Comparison of ENCODE assay signal across 10 cellular contexts in genomic region chr2:74390601-74391000, GRCh38. TPM values are rescaled to one million over a fixed set of nuclear protein-coding genes. Genes with fewer than 3 reads are reported as not detected.
DNase-seq lines count a peak whose midpoint lies in the region; ATAC-seq, FAIRE-seq and TF ChIP-seq lines count a peak whose summit lies in the region.
"Had no signal": no experiment of that assay in that cellular context is flagged by ENCODE, and none has a peak within 500 bp of the region (broad histone marks: within the 10 kb centered on the region; RNA-seq: fewer than 3 reads in every experiment).

No MANE protein-coding gene starts in this region.

- WGBS in HepG2 (ENCODE audit: low lambda C conversion rate), result 78% methylated on average over 5 of the region's 5 CpGs

- no peaks in the 10 kb centered on the region for H3K36me3 Mint-ChIP-seq in activated naive CD4-positive, alpha-beta T cell treated with anti-CD3 and anti-CD28 coated beads, Interleukin-2, amount 10 ng/mL, durations not matched to agents 7 days and 5 days
- no peaks in the 10 kb centered on the region for H3K36me3 Mint-ChIP-seq in type B pancreatic cell

- no peaks in the 10 kb centered on the region for H3K9me3 Mint-ChIP-seq in activated naive CD4-positive, alpha-beta T cell treated with anti-CD3 and anti-CD28 coated beads, Interleukin-2, amount 10 ng/mL, durations not matched to agents 7 days and 5 days
- H3K9me3 Mint-ChIP-seq in type B pancreatic cell, result no peaks in the 10 kb centered on the region

- FAIRE-seq in HepG2 (lab: Jason Lieb, UNC), result no peak

- BruUV-seq in HepG2 (replicated peaks; lab: Mats Ljungman, UMichigan), result no TSS peak

- H3K4me1 Mint-ChIP-seq in activated naive CD4-positive, alpha-beta T cell treated with anti-CD3 and anti-CD28 coated beads, Interleukin-2, amount 10 ng/mL, durations not matched to agents 7 days and 5 days, result peaks cover 5% of the 10 kb centered on the region
- peaks cover 10% of the 10 kb centered on the region for H3K4me1 Mint-ChIP-seq in type B pancreatic cell (ENCODE audit: unreplicated experiment)

- H3K4me1 ChIP-seq in ascending aorta (peaks cover 13 to 21% of the 10 kb centered on the region in 2 donors), HepG2 (ENCODE audit: insufficient read depth, low read length) (peaks cover 55% of the 10 kb centered on the region)

- no peak for DNase-seq in activated naive CD4-positive, alpha-beta T cell treated with anti-CD3 and anti-CD28 coated beads, Interleukin-2, amount 10 ng/mL, durations not matched to agents 7 days and 5 days
- no peak for DNase-seq in activated naive CD4-positive, alpha-beta T cell treated with anti-CD3 and anti-CD28 coated beads, Interleukin-2, amount 50 U/mL, for 16 hours
- DNase-seq in ascending aorta (ENCODE audit: low spot score in 2 of 2), result no peak
- DNase-seq in HepG2 (ENCODE audit: low spot score), result no peak
- DNase-seq in type B pancreatic cell (ENCODE audit: extremely low spot score, unreplicated experiment), result no peak
- no peak for DNase-seq in NCI-H1092 (lab: John Stamatoyannopoulos, UW)
- DNase-seq in H4 (ENCODE audit: low spot score), result no peak
- DNase-seq: DMS 273 treated with DMSO at 0.1 percent for 48 hours, NCI-H1436 had no signal

- no peak for TF ChIP-seq POLR2A in HepG2 (IDR thresholded peaks at IDR 0.05; ENCODE audit: insufficient read depth in 1 of 2, low read depth in 2 of 2, low read length in 2 of 2)

- intact Hi-C loops in ascending aorta (cut with DNase I), result loop anchor here (2.0 kb wide), 1 partner anchor 16 kb away; no protein-coding TSS in a partner anchor
- intact Hi-C loops in HepG2 (cut with micrococcal nuclease; ENCODE audit: unreplicated experiment), result loop anchor here (5.0 kb wide), 2 partner anchors 58 to 123 kb away; no protein-coding TSS in a partner anchor

- H3K27ac Mint-ChIP-seq in activated naive CD4-positive, alpha-beta T cell treated with anti-CD3 and anti-CD28 coated beads, Interleukin-2, amount 10 ng/mL, durations not matched to agents 7 days and 5 days, result peak overlapping the region; percentile 43
- H3K27ac Mint-ChIP-seq in type B pancreatic cell, result peak overlapping the region; percentile 99

- no peak overlapping the region for H2AFZ ChIP-seq in HepG2 (ENCODE audit: low read length)

- H4K20me1 ChIP-seq in HepG2 (ENCODE audit: insufficient read depth, low read length), result no peaks in the 10 kb centered on the region

- no peaks in the 10 kb centered on the region for H3K9me3 ChIP-seq in ascending aorta
- H3K9me3 ChIP-seq in HepG2 (ENCODE audit: low read length), result no peaks in the 10 kb centered on the region

- peaks cover 12% of the 10 kb centered on the region for H3K27me3 Mint-ChIP-seq in activated naive CD4-positive, alpha-beta T cell treated with anti-CD3 and anti-CD28 coated beads, Interleukin-2, amount 10 ng/mL, durations not matched to agents 7 days and 5 days
- no peaks in the 10 kb centered on the region for H3K27me3 Mint-ChIP-seq in type B pancreatic cell

- H3K9ac ChIP-seq in HepG2 (ENCODE audit: insufficient read depth, low read depth, low read length), result peak overlapping the region; percentile 94

- TF ChIP-seq EP300 in HepG2 (IDR thresholded peaks at IDR 0.05; ENCODE audit: low read depth in 2 of 2, low read length in 2 of 2) (no peak), HepG2 (CRISPR knock-in tag; IDR thresholded peaks at IDR 0.05; ENCODE audit: borderline replicate concordance) (no peak)

- peak overlapping the region; percentile 92 to 94 for H3K4me3 ChIP-seq in ascending aorta
- H3K4me3 ChIP-seq in HepG2 (replicated peaks in 1 of 3; ENCODE audit: insufficient read depth in 1 of 3, low read depth in 2 of 3, low read length in 3 of 3), result peak overlapping the region; percentile 82 to 98 (median 84); a peak in 5 of 6 replicates

- TF ChIP-seq CTCF in ascending aorta (IDR thresholded peaks at IDR 0.05) (no peak), HepG2 (CRISPR knock-in tag; IDR thresholded peaks at IDR 0.05) (no peak), type B pancreatic cell (conservative IDR thresholded peaks at IDR 0.05) (no peak)

- CTCF ChIA-PET in activated naive CD4-positive, alpha-beta T cell treated with anti-CD3 and anti-CD28 coated beads, Interleukin-2, amount 10 ng/mL, durations not matched to agents 7 days and 5 days (lab: Charles Lee), result interaction anchor here (1.0 to 2.4 kb wide), 10 partner anchors 8 to 236 kb away, joined by 3 to 12 read pairs (median 4); partner anchors contain the start of genes C2orf81 and WDR54
- CTCF ChIA-PET in HepG2 (lab: Yijun Ruan, JAX; ENCODE audit: low intra/inter-chr PET ratio, low total read pairs), result no interaction called here

- in situ Hi-C loops in HepG2 (cut with HindIII; ENCODE audit: extremely low pct_ligation_motif_present, low pct_unique_long_range_greater_than_20kb), result no loop called here

- POLR2A ChIA-PET in HepG2 (lab: Yijun Ruan, JAX), result interaction anchor here (0.9 to 3.8 kb wide), 11 partner anchors 8 to 136 kb away, joined by 3 to 38 read pairs (median 7); partner anchors contain the start of genes CCDC142, INO80B, TTC31 and WBP1

- peak overlapping the region; percentile 67 for H3K4me3 Mint-ChIP-seq in activated naive CD4-positive, alpha-beta T cell treated with anti-CD3 and anti-CD28 coated beads, Interleukin-2, amount 10 ng/mL, durations not matched to agents 7 days and 5 days
- no peak overlapping the region for H3K4me3 Mint-ChIP-seq in type B pancreatic cell

- peak overlapping the region; percentile 96 for H3K4me2 ChIP-seq in HepG2 (ENCODE audit: low read depth, low read length)

- TF ChIP-seq RAD21 in HepG2 (CRISPR knock-in tag; IDR thresholded peaks at IDR 0.05), result no peak

- H3K79me2 ChIP-seq in HepG2 (ENCODE audit: insufficient read depth, low read length), result peaks cover 56% of the 10 kb centered on the region

- no peak for ATAC-seq in HepG2
- ATAC-seq in GM21381 (IDR thresholded peaks at IDR 0.05; ENCODE audit: unreplicated experiment), result no peak

- no peaks in the 10 kb centered on the region for H3K27me3 ChIP-seq in ascending aorta
- H3K27me3 ChIP-seq in HepG2 (ENCODE audit: control insufficient read depth in 1 of 2, insufficient read depth in 2 of 2, low read length in 2 of 2), result peaks cover 0 to 4% of the 10 kb centered on the region in 2 experiments; a peak in 2 of 5 replicates

- no peaks in the 10 kb centered on the region for H3K36me3 ChIP-seq in ascending aorta
- H3K36me3 ChIP-seq in HepG2 (replicated peaks in 1 of 2; ENCODE audit: control insufficient read depth in 1 of 2, insufficient read depth in 2 of 2, low read length in 2 of 2), result peaks cover 0 to 4% of the 10 kb centered on the region in 2 experiments; a peak in 2 of 5 replicates

- no peak overlapping the region for H3K27ac ChIP-seq in ascending aorta
- peak overlapping the region; percentile 87 for H3K27ac ChIP-seq in HepG2 (ENCODE audit: extremely low read length, insufficient read depth, low read length)

RNA-seq across cellular contexts. Expression of gene DCTN1, which starts 10.5 kb away (rescaled TPM):
- total RNA-seq in ascending aorta (152 TPM), HepG2 (2016; rRNA removed; fragmentation: Illumina TruSeq; extraction: Trizol) (109 and 122 TPM in 2 replicates), type B pancreatic cell (ENCODE audit: low replicate concordance) (120 and 165 TPM in 2 replicates)
- 7.7 and 11.2 TPM in 2 replicates for total RNA-seq in HepG2 (2016; cell fraction: cytosol; rRNA removed; fragmentation: Illumina TruSeq; extraction: Trizol; ENCODE audit: low read depth)
- 94.1 and 122 TPM in 2 replicates for total RNA-seq in HepG2 (2016; cell fraction: insoluble cytoplasmic fraction; rRNA removed; fragmentation: Illumina TruSeq; extraction: Trizol)
- 18.0 and 20.5 TPM in 2 replicates for total RNA-seq in HepG2 (2016; cell fraction: membrane; rRNA removed; fragmentation: Illumina TruSeq; extraction: Trizol)
- total RNA-seq in HepG2 (2016; cell fraction: nucleus; rRNA removed; fragmentation: Illumina TruSeq; extraction: Trizol), result 55.1 and 60.1 TPM in 2 replicates
- 73.2 and 82.4 TPM in 2 replicates for polyA plus RNA-seq in HepG2 (2011; rRNA removed)
- 54.6 and 71.3 TPM in 2 replicates for polyA plus RNA-seq in HepG2 (2011; cell fraction: cytosol; rRNA removed)
- polyA plus RNA-seq in HepG2 (2011; cell fraction: nucleus; rRNA removed), result 141 and 144 TPM in 2 replicates
- 72.2 and 76.7 TPM in 2 replicates for polyA plus RNA-seq in HepG2 (2012)
- 8.1 and 9.5 TPM in 2 replicates for polyA plus RNA-seq in HepG2 (2016; cell fraction: cytosol; fragmentation: Illumina TruSeq; extraction: Trizol; ENCODE audit: low read depth)
- polyA plus RNA-seq in HepG2 (2016; cell fraction: insoluble cytoplasmic fraction; fragmentation: Illumina TruSeq; extraction: Trizol; ENCODE audit: low read depth), result 106 and 136 TPM in 2 replicates
- 20.1 and 26.0 TPM in 2 replicates for polyA plus RNA-seq in HepG2 (2016; cell fraction: membrane; fragmentation: Illumina TruSeq; extraction: Trizol; ENCODE audit: low read depth)
- polyA plus RNA-seq in HepG2 (2016; cell fraction: nucleus; fragmentation: Illumina TruSeq; extraction: Trizol; ENCODE audit: insufficient read depth, low read depth), result 119 and 130 TPM in 2 replicates
- polyA minus RNA-seq in HepG2 (2011; rRNA and poly(A)+ RNA removed; ENCODE audit: low replicate concordance), result 266 and 308 TPM in 2 replicates
- polyA minus RNA-seq in HepG2 (2011; cell fraction: cytosol; rRNA and poly(A)+ RNA removed), result 81.1 and 87.7 TPM in 2 replicates
- polyA minus RNA-seq in HepG2 (2011; cell fraction: nucleus; rRNA and poly(A)+ RNA removed), result 62.1 and 69.7 TPM in 2 replicates
- 55.1 and 67.2 TPM in 2 replicates for total RNA-seq in H4 (2014; rRNA removed; shearing (Covaris generic))

RNA-seq across cellular contexts. Expression of gene C2orf81, which starts 30.8 kb away (rescaled TPM):
- total RNA-seq in ascending aorta, result 10.3 TPM
- 0.13 and 0.15 TPM in 2 replicates for total RNA-seq in HepG2 (2016; rRNA removed; fragmentation: Illumina TruSeq; extraction: Trizol)
- not detected in 2 replicates for total RNA-seq in HepG2 (2016; cell fraction: cytosol; rRNA removed; fragmentation: Illumina TruSeq; extraction: Trizol; ENCODE audit: low read depth)
- 0.09 TPM in 1 of 2 replicates, not detected in the other for total RNA-seq in HepG2 (2016; cell fraction: insoluble cytoplasmic fraction; rRNA removed; fragmentation: Illumina TruSeq; extraction: Trizol)
- not detected in 2 replicates for total RNA-seq in HepG2 (2016; cell fraction: membrane; rRNA removed; fragmentation: Illumina TruSeq; extraction: Trizol)
- total RNA-seq in HepG2 (2016; cell fraction: nucleus; rRNA removed; fragmentation: Illumina TruSeq; extraction: Trizol), result 0.16 TPM in 1 of 2 replicates, not detected in the other
- 0.05 and 0.17 TPM in 2 replicates for polyA plus RNA-seq in HepG2 (2011; rRNA removed)
- polyA plus RNA-seq in HepG2 (2011; cell fraction: cytosol; rRNA removed), result 0.12 and 0.13 TPM in 2 replicates
- polyA plus RNA-seq in HepG2 (2011; cell fraction: nucleus; rRNA removed), result 0.21 TPM in 2 replicates
- 0.13 TPM in 1 of 2 replicates, not detected in the other for polyA plus RNA-seq in HepG2 (2012)
- polyA plus RNA-seq in HepG2 (2016; cell fraction: cytosol; fragmentation: Illumina TruSeq; extraction: Trizol; ENCODE audit: low read depth), result not detected in 2 replicates
- polyA plus RNA-seq in HepG2 (2016; cell fraction: insoluble cytoplasmic fraction; fragmentation: Illumina TruSeq; extraction: Trizol; ENCODE audit: low read depth), result 0.16 TPM in 1 of 2 replicates, not detected in the other
- 0.24 and 0.29 TPM in 2 replicates for polyA plus RNA-seq in HepG2 (2016; cell fraction: membrane; fragmentation: Illumina TruSeq; extraction: Trizol; ENCODE audit: low read depth)
- polyA plus RNA-seq in HepG2 (2016; cell fraction: nucleus; fragmentation: Illumina TruSeq; extraction: Trizol; ENCODE audit: insufficient read depth, low read depth), result 0.35 TPM in 1 of 2 replicates, not detected in the other
- polyA minus RNA-seq in HepG2 (2011; rRNA and poly(A)+ RNA removed; ENCODE audit: low replicate concordance), result 0.49 and 0.58 TPM in 2 replicates
- polyA minus RNA-seq in HepG2 (2011; cell fraction: cytosol; rRNA and poly(A)+ RNA removed), result not detected in 2 replicates
- not detected in 2 replicates for polyA minus RNA-seq in HepG2 (2011; cell fraction: nucleus; rRNA and poly(A)+ RNA removed)
- 2.9 and 10.4 TPM in 2 replicates for total RNA-seq in type B pancreatic cell (ENCODE audit: low replicate concordance)
- total RNA-seq in H4 (2014; rRNA removed; shearing (Covaris generic)), result 0.53 and 0.70 TPM in 2 replicates

RNA-seq across cellular contexts. Expression of gene WDR54, which starts 30.9 kb away (rescaled TPM):
- total RNA-seq in ascending aorta, result 5.5 TPM
- 1.3 and 2.0 TPM in 2 replicates for total RNA-seq in HepG2 (2016; rRNA removed; fragmentation: Illumina TruSeq; extraction: Trizol)
- 1.5 TPM in 2 replicates for total RNA-seq in HepG2 (2016; cell fraction: cytosol; rRNA removed; fragmentation: Illumina TruSeq; extraction: Trizol; ENCODE audit: low read depth)
- 1.4 and 1.6 TPM in 2 replicates for total RNA-seq in HepG2 (2016; cell fraction: insoluble cytoplasmic fraction; rRNA removed; fragmentation: Illumina TruSeq; extraction: Trizol)
- 1.1 and 1.4 TPM in 2 replicates for total RNA-seq in HepG2 (2016; cell fraction: membrane; rRNA removed; fragmentation: Illumina TruSeq; extraction: Trizol)
- total RNA-seq in HepG2 (2016; cell fraction: nucleus; rRNA removed; fragmentation: Illumina TruSeq; extraction: Trizol), result 0.66 and 2.7 TPM in 2 replicates
- polyA plus RNA-seq in HepG2 (2011; rRNA removed), result 12.4 and 17.3 TPM in 2 replicates
- polyA plus RNA-seq in HepG2 (2011; cell fraction: cytosol; rRNA removed), result 12.3 and 28.2 TPM in 2 replicates
- polyA plus RNA-seq in HepG2 (2011; cell fraction: nucleus; rRNA removed), result 15.9 and 19.2 TPM in 2 replicates
- polyA plus RNA-seq in HepG2 (2012), result 12.9 and 25.5 TPM in 2 replicates
- polyA plus RNA-seq in HepG2 (2016; cell fraction: cytosol; fragmentation: Illumina TruSeq; extraction: Trizol; ENCODE audit: low read depth), result 1.2 and 1.3 TPM in 2 replicates
- 1.2 TPM in 2 replicates for polyA plus RNA-seq in HepG2 (2016; cell fraction: insoluble cytoplasmic fraction; fragmentation: Illumina TruSeq; extraction: Trizol; ENCODE audit: low read depth)
- polyA plus RNA-seq in HepG2 (2016; cell fraction: membrane; fragmentation: Illumina TruSeq; extraction: Trizol; ENCODE audit: low read depth), result 0.55 and 1.1 TPM in 2 replicates
- polyA plus RNA-seq in HepG2 (2016; cell fraction: nucleus; fragmentation: Illumina TruSeq; extraction: Trizol; ENCODE audit: insufficient read depth, low read depth), result 1.7 and 1.8 TPM in 2 replicates
- 40.5 and 150 TPM in 2 replicates for polyA minus RNA-seq in HepG2 (2011; rRNA and poly(A)+ RNA removed; ENCODE audit: low replicate concordance)
- 4.6 and 10.5 TPM in 2 replicates for polyA minus RNA-seq in HepG2 (2011; cell fraction: cytosol; rRNA and poly(A)+ RNA removed)
- polyA minus RNA-seq in HepG2 (2011; cell fraction: nucleus; rRNA and poly(A)+ RNA removed), result 2.7 and 4.5 TPM in 2 replicates
- 10.0 and 41.7 TPM in 2 replicates for total RNA-seq in type B pancreatic cell (ENCODE audit: low replicate concordance)
- total RNA-seq in H4 (2014; rRNA removed; shearing (Covaris generic)), result 32.6 and 43.4 TPM in 2 replicates

RNA-seq across cellular contexts. Expression of gene SLC4A5, which starts 47.4 kb away (rescaled TPM):
- 0.11 TPM for total RNA-seq in ascending aorta
- 0.25 TPM in 1 of 2 replicates, not detected in the other for total RNA-seq in HepG2 (2016; rRNA removed; fragmentation: Illumina TruSeq; extraction: Trizol)
- not detected in 2 replicates for total RNA-seq in HepG2 (2016; cell fraction: cytosol; rRNA removed; fragmentation: Illumina TruSeq; extraction: Trizol; ENCODE audit: low read depth)
- total RNA-seq in HepG2 (2016; cell fraction: insoluble cytoplasmic fraction; rRNA removed; fragmentation: Illumina TruSeq; extraction: Trizol), result 0.09 TPM in 1 of 2 replicates, not detected in the other
- total RNA-seq in HepG2 (2016; cell fraction: membrane; rRNA removed; fragmentation: Illumina TruSeq; extraction: Trizol), result not detected in 2 replicates
- total RNA-seq in HepG2 (2016; cell fraction: nucleus; rRNA removed; fragmentation: Illumina TruSeq; extraction: Trizol), result 0.34 and 0.53 TPM in 2 replicates
- 0.50 and 0.51 TPM in 2 replicates for polyA plus RNA-seq in HepG2 (2011; rRNA removed)
- 0.01 TPM in 1 of 2 replicates, not detected in the other for polyA plus RNA-seq in HepG2 (2011; cell fraction: cytosol; rRNA removed)
- polyA plus RNA-seq in HepG2 (2011; cell fraction: nucleus; rRNA removed), result 0.14 and 0.74 TPM in 2 replicates
- polyA plus RNA-seq in HepG2 (2012), result 0.74 and 0.93 TPM in 2 replicates
- polyA plus RNA-seq in HepG2 (2016; cell fraction: cytosol; fragmentation: Illumina TruSeq; extraction: Trizol; ENCODE audit: low read depth), result not detected in 2 replicates
- 0.49 TPM in 1 of 2 replicates, not detected in the other for polyA plus RNA-seq in HepG2 (2016; cell fraction: insoluble cytoplasmic fraction; fragmentation: Illumina TruSeq; extraction: Trizol; ENCODE audit: low read depth)
- polyA plus RNA-seq in HepG2 (2016; cell fraction: membrane; fragmentation: Illumina TruSeq; extraction: Trizol; ENCODE audit: low read depth), result not detected in 2 replicates
- 0.30 and 1.1 TPM in 2 replicates for polyA plus RNA-seq in HepG2 (2016; cell fraction: nucleus; fragmentation: Illumina TruSeq; extraction: Trizol; ENCODE audit: insufficient read depth, low read depth)
- 0.26 and 0.56 TPM in 2 replicates for polyA minus RNA-seq in HepG2 (2011; rRNA and poly(A)+ RNA removed; ENCODE audit: low replicate concordance)
- 0.09 TPM in 1 of 2 replicates, not detected in the other for polyA minus RNA-seq in HepG2 (2011; cell fraction: cytosol; rRNA and poly(A)+ RNA removed)
- 1.0 and 1.1 TPM in 2 replicates for polyA minus RNA-seq in HepG2 (2011; cell fraction: nucleus; rRNA and poly(A)+ RNA removed)
- 1.5 and 6.4 TPM in 2 replicates for total RNA-seq in type B pancreatic cell (ENCODE audit: low replicate concordance)
- total RNA-seq in H4 (2014; rRNA removed; shearing (Covaris generic)), result 0.02 and 0.23 TPM in 2 replicates

RNA-seq across cellular contexts. Expression of gene RTKN, which starts 51.1 kb away (rescaled TPM):
- total RNA-seq in ascending aorta (9.5 TPM), HepG2 (2016; rRNA removed; fragmentation: Illumina TruSeq; extraction: Trizol) (107 and 159 TPM in 2 replicates), type B pancreatic cell (ENCODE audit: low replicate concordance) (72.1 and 88.3 TPM in 2 replicates)
- total RNA-seq in HepG2 (2016; cell fraction: cytosol; rRNA removed; fragmentation: Illumina TruSeq; extraction: Trizol; ENCODE audit: low read depth), result 32.3 and 32.8 TPM in 2 replicates
- total RNA-seq in HepG2 (2016; cell fraction: insoluble cytoplasmic fraction; rRNA removed; fragmentation: Illumina TruSeq; extraction: Trizol), result 92.8 and 167 TPM in 2 replicates
- total RNA-seq in HepG2 (2016; cell fraction: membrane; rRNA removed; fragmentation: Illumina TruSeq; extraction: Trizol), result 71.3 and 83.2 TPM in 2 replicates
- 134 and 147 TPM in 2 replicates for total RNA-seq in HepG2 (2016; cell fraction: nucleus; rRNA removed; fragmentation: Illumina TruSeq; extraction: Trizol)
- polyA plus RNA-seq in HepG2 (2011; rRNA removed), result 166 and 187 TPM in 2 replicates
- 105 and 146 TPM in 2 replicates for polyA plus RNA-seq in HepG2 (2011; cell fraction: cytosol; rRNA removed)
- 693 and 745 TPM in 2 replicates for polyA plus RNA-seq in HepG2 (2011; cell fraction: nucleus; rRNA removed)
- polyA plus RNA-seq in HepG2 (2012), result 111 and 123 TPM in 2 replicates
- 19.8 and 20.3 TPM in 2 replicates for polyA plus RNA-seq in HepG2 (2016; cell fraction: cytosol; fragmentation: Illumina TruSeq; extraction: Trizol; ENCODE audit: low read depth)
- 106 and 117 TPM in 2 replicates for polyA plus RNA-seq in HepG2 (2016; cell fraction: insoluble cytoplasmic fraction; fragmentation: Illumina TruSeq; extraction: Trizol; ENCODE audit: low read depth)
- 48.0 and 54.9 TPM in 2 replicates for polyA plus RNA-seq in HepG2 (2016; cell fraction: membrane; fragmentation: Illumina TruSeq; extraction: Trizol; ENCODE audit: low read depth)
- 311 and 321 TPM in 2 replicates for polyA plus RNA-seq in HepG2 (2016; cell fraction: nucleus; fragmentation: Illumina TruSeq; extraction: Trizol; ENCODE audit: insufficient read depth, low read depth)
- 14.0 and 202 TPM in 2 replicates for polyA minus RNA-seq in HepG2 (2011; rRNA and poly(A)+ RNA removed; ENCODE audit: low replicate concordance)
- 51.2 and 66.4 TPM in 2 replicates for polyA minus RNA-seq in HepG2 (2011; cell fraction: cytosol; rRNA and poly(A)+ RNA removed)
- 211 and 223 TPM in 2 replicates for polyA minus RNA-seq in HepG2 (2011; cell fraction: nucleus; rRNA and poly(A)+ RNA removed)
- 9.4 and 10.5 TPM in 2 replicates for total RNA-seq in H4 (2014; rRNA removed; shearing (Covaris generic))
